18 cellular contexts compared by ENCODE assay signal in the genomic region with DNA sequence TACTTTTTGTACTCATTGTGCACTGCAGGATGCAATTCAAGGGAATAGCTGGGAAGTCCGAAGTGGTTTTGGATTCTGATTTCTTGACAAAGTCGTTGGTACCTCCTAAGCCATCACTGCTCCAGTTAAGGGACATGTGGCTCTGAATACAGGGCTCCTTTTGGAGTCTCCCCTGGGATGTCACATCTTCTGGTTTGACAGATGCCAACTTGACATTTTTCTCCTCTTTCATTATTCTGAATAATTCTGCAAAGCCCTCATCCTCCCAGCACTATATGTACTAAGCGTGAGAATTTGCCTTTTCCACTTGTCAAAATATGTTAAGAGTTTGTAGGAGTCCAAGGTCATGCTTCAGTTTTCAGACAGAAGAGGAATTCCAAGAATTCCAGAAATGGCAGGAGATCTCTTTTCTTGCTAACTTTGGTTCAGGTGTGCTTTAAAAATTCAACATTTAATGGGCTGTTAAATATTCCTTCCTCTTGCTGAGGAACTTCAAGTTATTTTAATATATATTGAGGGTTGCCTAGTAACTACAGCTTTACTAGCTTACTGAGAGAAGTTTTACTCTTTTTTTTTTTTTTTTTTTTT. TPM values are rescaled to one million over a fixed set of nuclear protein-coding genes. Genes with fewer than 3 reads are reported as not detected.
DNase-seq lines count a peak whose midpoint lies in the region; ATAC-seq and TF ChIP-seq lines count a peak whose summit lies in the region.
"Had no signal": no experiment of that assay in that cellular context is flagged by ENCODE, and none has a peak within 500 bp of the region (broad histone marks: within the 10 kb centered on the region; RNA-seq: fewer than 3 reads in every experiment).

No MANE protein-coding gene starts in this region.

- no CpG with 5 or more reads among the region's 3 CpGs for WGBS in trophoblast cell (ENCODE audit: extremely low coverage, insufficient coverage, insufficient read length)

- H3K27me3 Mint-ChIP-seq in chondrocyte (ENCODE audit: low read depth): no peaks in the 10 kb centered on the region
- H3K27me3 Mint-ChIP-seq: CD4-positive, alpha-beta T cell had no signal

- no peak overlapping the region for H2AFZ ChIP-seq in trophoblast cell (ENCODE audit: insufficient read depth, low read length, poor library complexity)

- no peak overlapping the region for H3K4me3 ChIP-seq in trophoblast cell (ENCODE audit: low read depth, low read length)
- H3K4me3 ChIP-seq: BLaER1 had no signal

- no peak for DNase-seq in chondrocyte (ENCODE audit: low spot score)
- peak; percentile 20 for DNase-seq in kidney tubule cell (ENCODE audit: low spot score)
- no peak for DNase-seq in trophoblast cell
- DNase-seq in left colon: no peak
- DNase-seq in activated CD4-positive, alpha-beta T cell treated with anti-CD3 and anti-CD28 coated beads, Interleukin-2, amount 50 U/mL, for 1 hour: no peak
- DNase-seq: CD4-positive, alpha-beta T cell; COR-L47; DMS79 treated with DMSO at 0.1 percent for 48 hours; Kasumi-1; NCI-H1694 treated with DMSO at 0.1 percent for 48 hours; NCI-H446; PC-3; Right ventricle myocardium superior had no signal

- peaks cover 3% of the 10 kb centered on the region for H3K9me3 Mint-ChIP-seq in chondrocyte (ENCODE audit: low read depth)
- H3K9me3 Mint-ChIP-seq: CD4-positive, alpha-beta T cell had no signal

- H3K79me2 ChIP-seq in trophoblast cell (ENCODE audit: control insufficient read depth, insufficient read depth, low read length, poor library complexity): no peaks in the 10 kb centered on the region

- no peak overlapping the region for H4K8ac ChIP-seq in trophoblast cell (ENCODE audit: low read depth, low read length)

- ATAC-seq in left colon (no peak), HG03457 (IDR thresholded peaks at IDR 0.05; ENCODE audit: unreplicated experiment) (no peak), GM21825 (IDR thresholded peaks at IDR 0.05; ENCODE audit: unreplicated experiment) (no peak)
- ATAC-seq: PC-3 had no signal

- peaks cover 43% of the 10 kb centered on the region for H3K4me1 Mint-ChIP-seq in chondrocyte (ENCODE audit: low read depth)

- no peak overlapping the region for H4K12ac ChIP-seq in trophoblast cell (ENCODE audit: low read depth, low read length)

- no peak overlapping the region for H2BK120ac ChIP-seq in trophoblast cell (ENCODE audit: insufficient read depth, low read length, poor library complexity)

- no peaks in the 10 kb centered on the region for H3K9me3 ChIP-seq in trophoblast cell (ENCODE audit: insufficient read depth, low read depth, low read length)

- H3K14ac ChIP-seq in trophoblast cell (ENCODE audit: low read length): no peak overlapping the region

- H3K4me2 ChIP-seq in trophoblast cell (ENCODE audit: low read length): no peak overlapping the region
- H3K4me2 ChIP-seq: BLaER1 had no signal

- H2BK5ac ChIP-seq in trophoblast cell (ENCODE audit: low read depth, low read length, poor library complexity): no peak overlapping the region

- H3K23ac ChIP-seq in trophoblast cell (ENCODE audit: low read length): no peak overlapping the region

- no peak overlapping the region for H3K4me3 Mint-ChIP-seq in chondrocyte (ENCODE audit: unreplicated experiment)
- H3K4me3 Mint-ChIP-seq: CD4-positive, alpha-beta T cell had no signal

- H3K18ac ChIP-seq in trophoblast cell (ENCODE audit: low read length): no peak overlapping the region

- no peaks in the 10 kb centered on the region for H3K36me3 Mint-ChIP-seq in chondrocyte (ENCODE audit: low read depth)

- H3K27me3 ChIP-seq in trophoblast cell (ENCODE audit: insufficient read depth, low read length): no peaks in the 10 kb centered on the region
- H3K27me3 ChIP-seq: BLaER1 had no signal

- no peak overlapping the region for H3K4ac ChIP-seq in trophoblast cell (ENCODE audit: low read depth, low read length)

- H3K27ac Mint-ChIP-seq in chondrocyte (ENCODE audit: unreplicated experiment): peak overlapping the region; percentile 87
- H3K27ac Mint-ChIP-seq: CD4-positive, alpha-beta T cell had no signal

- no peak overlapping the region for H3K9ac ChIP-seq in trophoblast cell (ENCODE audit: low read length)
- H3K9ac ChIP-seq: BLaER1 had no signal

- H3K27ac ChIP-seq in trophoblast cell (ENCODE audit: low read depth, low read length): peak overlapping the region; percentile 17
- H3K27ac ChIP-seq: BLaER1 had no signal

- H3K79me1 ChIP-seq in trophoblast cell (ENCODE audit: low read length): no peaks in the 10 kb centered on the region

- H3K36me3 ChIP-seq in trophoblast cell (ENCODE audit: control insufficient read depth in 1 of 2, insufficient read depth in 2 of 2, low read length in 2 of 2): peaks cover 0 to 2% of the 10 kb centered on the region in 2 experiments
- H3K36me3 ChIP-seq: BLaER1 had no signal

- no peak overlapping the region for H2AK5ac ChIP-seq in trophoblast cell (ENCODE audit: low read length)

- TF ChIP-seq CTCF in chondrocyte (IDR thresholded peaks at IDR 0.05): no peak

- no peak overlapping the region for H4K91ac ChIP-seq in trophoblast cell (ENCODE audit: low read depth, low read length)

- H3K4me1 ChIP-seq in trophoblast cell (ENCODE audit: control insufficient read depth in 1 of 2, insufficient read depth in 2 of 2, low read length in 2 of 2): peaks cover 0 to 2% of the 10 kb centered on the region in 2 experiments
- H3K4me1 ChIP-seq: BLaER1 had no signal

- intact Hi-C loops in left colon (cut with DNase I, micrococcal nuclease): no loop called here

- no peak overlapping the region for H2BK12ac ChIP-seq in trophoblast cell (ENCODE audit: low read length)

RNA-seq across cellular contexts. Expression of a gene that starts 38.7 kb away (rescaled TPM):
- total RNA-seq in chondrocyte (8.7 to 14.3 TPM (median 9.0 TPM) in 3 replicates), left colon (under 1 TPM in 1 of 2 donors, not detected in 1; 0.39 TPM)
- polyA plus RNA-seq in trophoblast cell (2013): 26.2 and 28.9 TPM in 2 replicates
- total RNA-seq: CD4-positive, alpha-beta T cell; MCF 10A; PC-3; RPMI7951 had no signal
